In the genomic region with DNA sequence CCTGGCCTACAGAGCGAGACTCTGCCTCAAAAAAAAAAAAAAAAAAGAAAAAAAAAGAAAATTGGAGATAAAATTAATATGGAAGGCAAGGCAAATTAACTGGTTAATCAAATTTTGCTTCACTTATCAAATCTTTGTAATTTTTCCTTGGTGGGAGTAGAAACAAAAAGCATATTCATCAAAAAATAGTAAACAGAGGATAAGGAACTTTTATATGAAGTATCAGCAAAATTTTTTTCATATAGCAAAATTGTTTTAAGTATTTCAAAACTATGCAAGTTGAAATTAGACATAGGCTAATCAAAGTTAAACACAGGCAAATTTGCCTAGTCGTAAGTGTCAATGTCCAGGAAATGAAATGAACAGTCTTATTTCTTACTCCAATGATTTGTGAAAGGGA, we compare ENCODE assay signal across 21 cellular contexts.
"Had no signal": no experiment of that assay in that cellular context is flagged by ENCODE, and none has a peak within 500 bp of the region (broad histone marks: within the 10 kb centered on the region; RNA-seq: fewer than 3 reads in every experiment).

No MANE protein-coding gene starts in this region.

- FAIRE-seq: bronchial epithelial cell, endometrium, pancreas had no signal

- ATAC-seq: lower lobe of right lung; naive thymus-derived CD4-positive, alpha-beta T cell; right cardiac atrium had no signal

- H3K4me3 ChIP-seq: heart right ventricle, lower lobe of right lung, pancreas, skin epidermis, stomach, uterus had no signal

- H3K27ac Mint-ChIP-seq: activated T-helper 2 cell treated with anti-CD3 and anti-CD28 coated beads, Interferon-gamma antibody, Interleukin-2, Interleukin-4, amounts not matched to agents 10 μg/mL and 5 μg/mL and 100 μg/mL, durations not matched to agents 14 hours and 24 hours and 36 hours; naive thymus-derived CD4-positive, alpha-beta T cell had no signal

- H3K27ac ChIP-seq: lower lobe of right lung, pancreas, skin epidermis, stomach, uterus had no signal

- H3K27me3 Mint-ChIP-seq: naive thymus-derived CD4-positive, alpha-beta T cell had no signal

- H3K36me3 Mint-ChIP-seq: WTC11 had no signal

- H3K9me3 ChIP-seq: heart right ventricle, lower lobe of right lung, pancreas, stomach, uterus had no signal

- H3K36me3 ChIP-seq: pancreas, uterus had no signal

- H3K4me1 ChIP-seq: uterus had no signal

- H3K9me3 Mint-ChIP-seq: activated T-helper 2 cell treated with anti-CD3 and anti-CD28 coated beads, Interferon-gamma antibody, Interleukin-2, Interleukin-4, amounts not matched to agents 10 μg/mL and 5 μg/mL and 100 μg/mL, durations not matched to agents 14 hours and 24 hours and 36 hours; naive thymus-derived CD4-positive, alpha-beta T cell; WTC11 had no signal

- DNase-seq: activated naive CD4-positive, alpha-beta T cell treated with Interleukin-2 at 50 U/mL for 16 hours; activated T-cell treated with anti-CD3 and anti-CD28 coated beads, Interleukin-2, amount 50 U/mL, for 1 hour; amygdala; cerebellar nuclear complex; effector CD4-positive, alpha-beta T cell; heart right ventricle; lower lobe of right lung; mesendoderm; naive thymus-derived CD4-positive, alpha-beta T cell; pancreas; right cardiac atrium; stimulated activated CD4-positive, alpha-beta T cell treated with anti-CD3 and anti-CD28 coated beads, Interleukin-1b, Interleukin-23, amount 100 ng/mL, for 48 hours; stomach; T1000; trophoblast cell; uterus had no signal

- H3K4me3 Mint-ChIP-seq: WTC11 had no signal

- H3K27me3 ChIP-seq: heart right ventricle, pancreas, stomach, uterus had no signal
